Comparison of ENCODE assay signal across 15 cellular contexts in the genomic region with DNA sequence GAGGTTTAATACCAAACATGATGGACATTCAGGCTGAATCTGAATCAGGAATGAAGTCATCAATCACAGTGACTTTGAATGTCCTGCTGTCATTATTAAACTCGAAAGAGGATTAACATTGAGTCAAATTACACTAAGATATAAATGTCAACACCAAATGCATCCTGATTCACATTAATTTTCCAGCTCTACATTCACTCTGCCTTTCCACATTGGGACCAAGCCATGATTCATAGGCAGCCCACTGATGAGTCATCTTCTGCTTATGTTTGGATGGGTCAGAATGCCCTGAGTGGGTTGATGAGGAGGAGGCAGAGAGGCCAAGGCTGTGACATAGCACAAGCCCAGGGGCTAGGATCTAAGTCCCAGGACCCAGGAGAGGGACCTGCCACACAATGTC.
DNase-seq lines count a peak whose midpoint lies in the region; ATAC-seq and TF ChIP-seq lines count a peak whose summit lies in the region.
"Had no signal": no experiment of that assay in that cellular context is flagged by ENCODE, and none has a peak within 500 bp of the region (broad histone marks: within the 10 kb centered on the region; RNA-seq: fewer than 3 reads in every experiment).

No MANE protein-coding gene starts in this region.

- H3K79me2 ChIP-seq in PC-9 (ENCODE audit: low read depth): no peaks in the 10 kb centered on the region

- H3K27me3 Mint-ChIP-seq in T-helper 2 cell treated with Interferon-gamma antibody and Interleukin-4, amounts not matched to agents 5 μg/mL and 100 μg/mL, for 36 hours (ENCODE audit: low read depth): peaks cover 31% of the 10 kb centered on the region

- no peaks in the 10 kb centered on the region for H4K20me1 ChIP-seq in PC-9 (ENCODE audit: insufficient read depth)

- DNase-seq in T-helper 2 cell treated with Interferon-gamma antibody and Interleukin-4, amounts not matched to agents 5 μg/mL and 100 μg/mL, for 36 hours (ENCODE audit: low spot score): peak; percentile 28
- DNase-seq in T-helper 2 cell (no peak), PC-9 (peak in 1 of 2 experiments; percentile 9), dermis blood vessel endothelial cell (peak; percentile 47), psoas muscle (no peak), GM19238 (ENCODE audit: insufficient read length, low spot score) (no peak), activated gamma-delta T cell treated with Interleukin-2 at 50 U/mL for 16 hours (no peak), Kasumi-1 (lab: John Stamatoyannopoulos, UW) (no peak)
- DNase-seq: activated CD4-positive, CD25-positive, alpha-beta regulatory T cell treated with anti-CD3 and anti-CD28 coated beads, Interleukin-2, amount 50 U/mL, for 72 hours; heart right ventricle; NCI-H1092 treated with DMSO at 0.1 percent for 48 hours had no signal

- no peak overlapping the region for H3K27ac Mint-ChIP-seq in T-helper 2 cell treated with Interferon-gamma antibody and Interleukin-4, amounts not matched to agents 5 μg/mL and 100 μg/mL, for 36 hours

- no peak overlapping the region for H2AFZ ChIP-seq in PC-9

- H3K9me2 ChIP-seq in PC-9 (ENCODE audit: insufficient read depth): no peaks in the 10 kb centered on the region

- intact Hi-C loops in PC-9 (cut with micrococcal nuclease; ENCODE audit: unreplicated experiment): no loop called here
- intact Hi-C loops in psoas muscle (cut with DNase I): no loop called here

- peaks cover 35% of the 10 kb centered on the region for H3K4me1 Mint-ChIP-seq in T-helper 2 cell treated with Interferon-gamma antibody and Interleukin-4, amounts not matched to agents 5 μg/mL and 100 μg/mL, for 36 hours (ENCODE audit: low read depth)
- H3K4me1 Mint-ChIP-seq: neural crest cell had no signal

- H3K4me3 Mint-ChIP-seq in T-helper 2 cell treated with Interferon-gamma antibody and Interleukin-4, amounts not matched to agents 5 μg/mL and 100 μg/mL, for 36 hours: no peak overlapping the region
- H3K4me3 Mint-ChIP-seq: neural crest cell had no signal

- H3K36me3 ChIP-seq in PC-9 (ENCODE audit: low read depth): no peaks in the 10 kb centered on the region; the same call in 1 of the 2 replicates
- no peaks in the 10 kb centered on the region for H3K36me3 ChIP-seq in psoas muscle (ENCODE audit: insufficient read depth in 1 of 2, low read depth in 1 of 2)
- H3K36me3 ChIP-seq: heart right ventricle, tibial nerve had no signal

- H3F3A ChIP-seq in PC-9 (ENCODE audit: insufficient read depth, low read depth): peaks cover 22% of the 10 kb centered on the region

- CTCF ChIA-PET in PC-9 (lab: Charles Lee): no interaction called here

- BruUV-seq in PC-9 (replicated peaks; lab: Mats Ljungman, UMichigan): no TSS peak

- peaks cover 7% of the 10 kb centered on the region for H3K9me3 Mint-ChIP-seq in T-helper 2 cell treated with Interferon-gamma antibody and Interleukin-4, amounts not matched to agents 5 μg/mL and 100 μg/mL, for 36 hours

- 14 to 26% (median 18%) methylated on average over 1 of the region's 1 CpG for WGBS in psoas muscle, 3 donors

- H3K4me2 ChIP-seq in PC-9: no peak overlapping the region

- H3K4me3 ChIP-seq in PC-9 (no peak overlapping the region), psoas muscle (no peak overlapping the region)
- H3K4me3 ChIP-seq: body of pancreas, heart right ventricle, tibial nerve had no signal

- H3K9me3 ChIP-seq in PC-9 (ENCODE audit: insufficient read depth, low read depth) (peaks cover 7% of the 10 kb centered on the region; the same call in 1 of the 2 replicates), psoas muscle (no peaks in the 10 kb centered on the region)
- H3K9me3 ChIP-seq: body of pancreas, heart right ventricle, tibial nerve had no signal

- no peak for TF ChIP-seq CTCF in PC-9 (conservative IDR thresholded peaks at IDR 0.05)
- TF ChIP-seq CTCF in psoas muscle (IDR thresholded peaks at IDR 0.05): no peak

- H3K27me3 ChIP-seq in PC-9 (ENCODE audit: insufficient read depth, low read depth) (no peaks in the 10 kb centered on the region), psoas muscle (ENCODE audit: insufficient read depth in 3 of 3, low read length in 2 of 3) (no peaks in the 10 kb centered on the region)
- H3K27me3 ChIP-seq: body of pancreas had no signal

- peaks cover 38% of the 10 kb centered on the region for H3K4me1 ChIP-seq in PC-9 (replicated peaks; ENCODE audit: insufficient read depth)
- H3K4me1 ChIP-seq in psoas muscle: peaks cover 2% of the 10 kb centered on the region
- H3K4me1 ChIP-seq: body of pancreas, tibial nerve had no signal

- POLR2A ChIA-PET in PC-9 (lab: Charles Lee; ENCODE audit: unreplicated experiment): no interaction called here

- peak overlapping the region; percentile 94 for H3K27ac ChIP-seq in PC-9
- H3K27ac ChIP-seq in psoas muscle: no peak overlapping the region
- H3K27ac ChIP-seq: 22Rv1, body of pancreas, heart right ventricle, tibial nerve had no signal

- ATAC-seq in psoas muscle: peak in 3 of 4 donors; percentile 54 to 87 (median 56)
- ATAC-seq: body of pancreas had no signal

- H3K36me3 Mint-ChIP-seq in T-helper 2 cell treated with Interferon-gamma antibody and Interleukin-4, amounts not matched to agents 5 μg/mL and 100 μg/mL, for 36 hours (ENCODE audit: low read depth): peaks cover 6% of the 10 kb centered on the region

Comparison
In these comparisons a context has a peak if more than half of its experiments do, and no peak if none do; other contexts are left out.
1. DNase-seq: peak in T-helper 2 cell treated with Interferon-gamma antibody and Interleukin-4, amounts not matched to agents 5 μg/mL and 100 μg/mL, for 36 hours (single experiment) and dermis blood vessel endothelial cell (single experiment); none in T-helper 2 cell (0 of 5), psoas muscle (0 of 2), GM19238 (single experiment), activated gamma-delta T cell treated with Interleukin-2 at 50 U/mL for 16 hours (single experiment) and Kasumi-1 (0 of 2).